Comparison of ENCODE assay signal across 25 cellular contexts in the genomic region with DNA sequence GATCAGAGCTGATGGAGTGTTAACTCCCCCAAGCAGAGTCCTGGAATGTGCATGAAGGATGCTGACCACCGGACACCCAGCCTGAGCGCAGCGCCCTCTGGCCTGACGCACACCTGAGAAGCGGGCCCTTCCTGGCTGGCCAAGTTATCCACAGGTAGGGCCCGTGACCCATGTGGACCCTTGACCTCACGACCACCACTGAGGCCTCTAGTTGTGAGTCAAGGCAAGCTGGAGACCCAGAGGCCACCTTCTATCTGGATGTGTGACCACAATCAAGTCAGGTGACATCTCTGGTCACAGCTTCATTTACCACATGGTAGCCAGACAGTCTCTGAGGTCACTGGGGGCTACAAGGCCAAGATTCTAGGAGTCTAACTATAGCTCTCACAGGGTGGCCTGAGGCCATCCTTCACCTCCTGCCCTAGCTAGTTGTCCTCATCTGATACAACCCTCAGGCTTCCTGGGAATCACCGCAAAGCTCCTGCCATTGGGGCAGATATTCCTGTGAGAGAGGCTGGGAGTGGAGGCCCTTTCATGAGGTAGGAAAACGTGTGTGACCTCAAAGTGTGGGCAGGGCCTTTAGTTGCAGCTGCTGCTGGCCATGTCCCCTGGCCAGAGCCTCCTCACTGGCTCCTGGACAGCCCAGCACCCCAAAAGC. TPM values are rescaled to one million over a fixed set of nuclear protein-coding genes. Genes with fewer than 3 reads are reported as not detected.
A peak's percentile ranks its signal among the peaks of the same experiment; 100 is the strongest.
DNase-seq lines count a peak whose midpoint lies in the region; ATAC-seq, FAIRE-seq and TF ChIP-seq lines count a peak whose summit lies in the region.
"Had no signal": no experiment of that assay in that cellular context is flagged by ENCODE, and none has a peak within 500 bp of the region (broad histone marks: within the 10 kb centered on the region; RNA-seq: fewer than 3 reads in every experiment).

No MANE protein-coding gene starts in this region.

- no peak for FAIRE-seq in kidney (lab: Jason Lieb, UNC)
- FAIRE-seq: A204.1, colon, GM19239 had no signal

- H3K4me3 ChIP-seq in H7 (ENCODE audit: insufficient read depth, low read depth, low read length) = no peak overlapping the region
- H3K4me3 ChIP-seq in kidney (ENCODE audit: low read length in 2 of 2) = no peak overlapping the region
- H3K4me3 ChIP-seq in sigmoid colon = no peak overlapping the region
- H3K4me3 ChIP-seq: mucosa of descending colon, neural progenitor cell, SK-N-MC had no signal

- intact Hi-C loops in kidney (cut with DNase I) = no loop called here
- intact Hi-C loops in sigmoid colon (cut with DNase I) = no loop called here

- H3K9me3 ChIP-seq in kidney (ENCODE audit: control insufficient read depth in 1 of 2, low read length in 2 of 2) (no peaks in the 10 kb centered on the region), sigmoid colon (no peaks in the 10 kb centered on the region)
- H3K9me3 ChIP-seq: mucosa of descending colon had no signal

- WGBS in sigmoid colon, 2 donors = 87 to 94% methylated on average over 9 of the region's 9 CpGs

- H3K4me1 ChIP-seq in kidney (ENCODE audit: control insufficient read depth in 1 of 2, insufficient read depth in 1 of 2, low read depth in 1 of 2, low read length in 2 of 2) = no peaks in the 10 kb centered on the region
- H3K4me1 ChIP-seq in sigmoid colon = peaks cover 0 to under 1% (median 0%) of the 10 kb centered on the region in 4 donors
- H3K4me1 ChIP-seq: neural progenitor cell had no signal

- no peak overlapping the region for H3K9ac ChIP-seq in kidney (ENCODE audit: low read length in 2 of 2)
- H3K9ac ChIP-seq: neural progenitor cell had no signal

- no peak for TF ChIP-seq EP300 in sigmoid colon (IDR thresholded peaks at IDR 0.05)

- no peak for TF ChIP-seq CTCF in kidney (IDR thresholded peaks at IDR 0.05; ENCODE audit: borderline replicate concordance, extremely low read depth, insufficient read depth)
- TF ChIP-seq CTCF in sigmoid colon (IDR thresholded peaks at IDR 0.05) = no peak

- DNase-seq in activated effector memory CD4-positive, alpha-beta T cell treated with anti-CD3 and anti-CD28 coated beads, Interleukin-2, amount 50 U/mL, for 16 hours = peak; percentile 46
- no peak for DNase-seq in activated effector memory CD4-positive, alpha-beta T cell treated with Interleukin-2 at 50 U/mL for 16 hours
- DNase-seq in H7 (peak; percentile 36), kidney (peak; percentile 54), sigmoid colon (peak; percentile 60), substantia nigra (lab: John Stamatoyannopoulos, UW) (no peak)
- DNase-seq: activated CD4-positive, alpha-beta T cell treated with anti-CD3 and anti-CD28 coated beads, Interleukin-2, amount 50 U/mL, for 1 hour; activated CD8-positive, alpha-beta memory T cell treated with anti-CD3 and anti-CD28 coated beads, Interleukin-2, amount 10 ng/mL, durations not matched to agents 7 days and 5 days; activated naive CD8-positive, alpha-beta T cell treated with anti-CD3 and anti-CD28 coated beads, Interleukin-2, amount 50 U/mL, for 24 hours; activated T-cell treated with anti-CD3 and anti-CD28 coated beads, Interleukin-2, amount 50 U/mL, for 72 hours; COR-L47; effector memory CD8-positive, alpha-beta T cell; foreskin fibroblast; NCI-H1105; NCI-H2029; NCI-H226; RPMI8226 had no signal

- ATAC-seq in GM21423 (IDR thresholded peaks at IDR 0.05; ENCODE audit: unreplicated experiment) (no peak), GM18858 (IDR thresholded peaks at IDR 0.05; ENCODE audit: unreplicated experiment) (no peak)
- ATAC-seq: activated CD8-positive, alpha-beta memory T cell treated with anti-CD3 and anti-CD28 coated beads, Interleukin-2, amount 10 ng/mL, durations not matched to agents 7 days and 5 days; activated naive CD8-positive, alpha-beta T cell treated with anti-CD3 and anti-CD28 coated beads, Interleukin-2, amount 50 U/mL, for 24 hours; activated T-cell treated with anti-CD3 and anti-CD28 coated beads, Interleukin-2, amount 50 U/mL, for 72 hours; effector memory CD8-positive, alpha-beta T cell; mucosa of descending colon had no signal

- H3K27ac ChIP-seq in kidney (ENCODE audit: low read depth in 2 of 2, low read length in 2 of 2) (no peak overlapping the region), sigmoid colon (no peak overlapping the region), substantia nigra (ENCODE audit: low read depth, low read length, poor library complexity, severe bottlenecking) (no peak overlapping the region)
- H3K27ac ChIP-seq: neural progenitor cell, SK-N-MC had no signal

- no peak for TF ChIP-seq POLR2A in sigmoid colon (IDR thresholded peaks at IDR 0.05)

- H3K27me3 ChIP-seq in H7 (ENCODE audit: control insufficient read depth, insufficient read depth, low read length) = no peaks in the 10 kb centered on the region
- H3K27me3 ChIP-seq in sigmoid colon = no peaks in the 10 kb centered on the region
- H3K27me3 ChIP-seq: neural progenitor cell had no signal

- H3K36me3 ChIP-seq in H7 (replicated peaks; ENCODE audit: control insufficient read depth, insufficient read depth, low read length) (peaks cover 46% of the 10 kb centered on the region), kidney (ENCODE audit: control insufficient read depth in 1 of 2, insufficient read depth in 2 of 2, low read length in 2 of 2) (peaks cover 42 to 53% of the 10 kb centered on the region in 2 donors), sigmoid colon (peaks cover 13 to 94% (median 59%) of the 10 kb centered on the region in 4 donors)
- H3K36me3 ChIP-seq: neural progenitor cell had no signal

RNA-seq across cellular contexts. Expression of a gene that starts 53.1 kb away (rescaled TPM):
- total RNA-seq in H7 (2014; rRNA removed; shearing (Covaris generic)) = 112 and 126 TPM in 2 replicates
- 409 TPM for total RNA-seq in kidney
- 525 TPM for polyA plus RNA-seq in kidney (ENCODE audit: insufficient read depth, low read depth, low replicate concordance)
- 1,000 to 10,000 TPM; 1,872 to 2,237 (median 1,948) TPM for total RNA-seq in sigmoid colon
- 100 to 1,000 TPM; 429 to 672 (median 586) TPM for polyA plus RNA-seq in sigmoid colon

RNA-seq across cellular contexts. Expression of a gene that starts 59.1 kb away (rescaled TPM):
- 79.2 and 83.1 TPM in 2 replicates for total RNA-seq in H7 (2014; rRNA removed; shearing (Covaris generic))
- 231 TPM for total RNA-seq in kidney
- polyA plus RNA-seq in kidney (ENCODE audit: insufficient read depth, low read depth, low replicate concordance) = 83.4 TPM
- total RNA-seq in sigmoid colon = 10 to 100 TPM; 30.1 to 69.2 (median 38.8) TPM
- polyA plus RNA-seq in sigmoid colon = 100 to 1,000 TPM in 1 of 3 donors, 10 to 100 TPM in 2; 24.6 to 245 (median 31.4) TPM

Comparison
In these comparisons a context has a peak if more than half of its experiments do, and no peak if none do; other contexts are left out.
1. DNase-seq: peak in activated effector memory CD4-positive, alpha-beta T cell treated with anti-CD3 and anti-CD28 coated beads, Interleukin-2, amount 50 U/mL, for 16 hours (single experiment), H7 (single experiment), kidney (single experiment) and sigmoid colon (single experiment); none in activated effector memory CD4-positive, alpha-beta T cell treated with Interleukin-2 at 50 U/mL for 16 hours (single experiment) and substantia nigra (0 of 49).